ENCODE assay signal across 9 cellular contexts in the genomic region with DNA sequence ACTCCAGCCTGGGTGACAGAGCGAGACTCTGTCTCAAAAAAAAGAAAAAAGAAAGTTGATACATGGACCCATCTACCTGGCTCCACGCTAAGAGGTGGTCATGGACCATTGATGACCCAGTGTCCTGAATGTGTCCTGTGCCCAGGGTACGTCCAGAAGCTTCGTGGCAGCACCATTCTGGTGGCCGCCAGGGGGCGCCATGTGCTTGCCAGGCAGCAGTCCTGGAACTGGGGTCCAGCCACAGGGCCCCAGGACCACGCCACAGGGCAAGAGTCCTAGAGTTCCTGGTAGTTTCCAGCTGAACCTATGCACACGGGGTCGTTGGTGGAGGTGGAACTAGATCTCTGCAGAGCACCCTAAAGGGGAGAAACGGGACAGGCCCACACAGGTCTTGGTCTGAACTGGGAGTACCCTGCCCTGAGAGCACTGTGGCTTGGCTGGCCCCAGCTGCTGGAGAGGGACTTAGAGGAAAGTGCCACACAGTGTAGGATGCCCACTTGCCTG. TPM values are rescaled to one million over a fixed set of nuclear protein-coding genes. Genes with fewer than 3 reads are reported as not detected.
DNase-seq lines count a peak whose midpoint lies in the region; ATAC-seq and TF ChIP-seq lines count a peak whose summit lies in the region.
"Had no signal": no experiment of that assay in that cellular context is flagged by ENCODE, and none has a peak within 500 bp of the region (broad histone marks: within the 10 kb centered on the region; RNA-seq: fewer than 3 reads in every experiment).

No MANE protein-coding gene starts in this region.

- H3K9me3 Mint-ChIP-seq in activated T-cell treated with anti-CD3 and anti-CD28 coated beads, Interleukin-2, amount 50 U/mL, for 4 hours, result no peaks in the 10 kb centered on the region

- no peak overlapping the region for H3K18ac ChIP-seq in neuronal stem cell (ENCODE audit: low read length)

- H3K36me3 Mint-ChIP-seq in activated T-cell treated with anti-CD3 and anti-CD28 coated beads, Interleukin-2, amount 50 U/mL, for 4 hours (ENCODE audit: insufficient read depth), result no peaks in the 10 kb centered on the region

- H3K4me2 ChIP-seq in neuronal stem cell (ENCODE audit: insufficient read depth, low read length, poor library complexity, severe bottlenecking), result no peak overlapping the region

- no peaks in the 10 kb centered on the region for H3K4me1 Mint-ChIP-seq in activated T-cell treated with anti-CD3 and anti-CD28 coated beads, Interleukin-2, amount 50 U/mL, for 4 hours (ENCODE audit: low read depth)

- H3K23ac ChIP-seq in neuronal stem cell (ENCODE audit: low read depth, low read length, poor library complexity), result no peak overlapping the region

- H3K9me3 ChIP-seq in neuronal stem cell (replicated peaks in 1 of 2; ENCODE audit: control insufficient read depth in 2 of 2, insufficient read depth in 1 of 2, low read depth in 1 of 2, low read length in 2 of 2), result peaks cover 0 to 5% of the 10 kb centered on the region in 2 donors

- H2AFZ ChIP-seq in neuronal stem cell (ENCODE audit: low read length), result no peak overlapping the region

- no peaks in the 10 kb centered on the region for H3K4me1 ChIP-seq in neuronal stem cell (ENCODE audit: control insufficient read depth in 2 of 2, insufficient read depth in 1 of 2, low read depth in 1 of 2, low read length in 2 of 2)

- H2BK12ac ChIP-seq in neuronal stem cell (ENCODE audit: low read length), result no peak overlapping the region

- WGBS in neuronal stem cell (ENCODE audit: extremely low coverage in 2 of 2, insufficient read length in 2 of 2, insufficient replicate concordance in 1 of 2), 2 donors, result no CpG with 5 or more reads among the region's 10 CpGs

- peak overlapping the region; percentile 54 for H2BK120ac ChIP-seq in neuronal stem cell (ENCODE audit: low read depth, low read length)

- peak overlapping the region; percentile 42 for H2AK5ac ChIP-seq in neuronal stem cell (ENCODE audit: low read depth, low read length)

- ATAC-seq in activated T-cell treated with anti-CD3 and anti-CD28 coated beads, Interleukin-2, amount 50 U/mL, for 4 hours, result peak; percentile 69 to 80
- no peak for ATAC-seq in GM19397 (IDR thresholded peaks at IDR 0.05; ENCODE audit: unreplicated experiment)

- no peaks in the 10 kb centered on the region for H3K79me1 ChIP-seq in neuronal stem cell (ENCODE audit: low read depth, low read length)

- peak; percentile 29 for DNase-seq in NCI-H146 (lab: John Stamatoyannopoulos, UW)
- no peak for DNase-seq in NCI-H146 treated with DMSO at 0.1 percent for 48 hours (lab: John Stamatoyannopoulos, UW; ENCODE audit: unreplicated experiment)
- peak; percentile 72 for DNase-seq in OCI-M1 (lab: John Stamatoyannopoulos, UW)
- DNase-seq in activated T-cell treated with anti-CD3 and anti-CD28 coated beads, Interleukin-2, amount 50 U/mL, for 4 hours, result peak; percentile 72
- peak; percentile 45 for DNase-seq in fibroblast of mammary gland (ENCODE audit: low read depth)
- peak; percentile 23 for DNase-seq in neuronal stem cell (ENCODE audit: low spot score)
- DNase-seq in stromal cell of bone marrow (ENCODE audit: low read depth), result peak; percentile 14

- no peaks in the 10 kb centered on the region for H3K27me3 ChIP-seq in neuronal stem cell (ENCODE audit: control insufficient read depth in 3 of 3, insufficient read depth in 3 of 3, low read depth in 1 of 3, low read length in 3 of 3)

- TF ChIP-seq CTCF in fibroblast of mammary gland (conservative IDR thresholded peaks at IDR 0.05; ENCODE audit: control insufficient read depth, insufficient read depth, low read depth, low read length), result peak; percentile 72

- no peak overlapping the region for H2BK15ac ChIP-seq in neuronal stem cell (ENCODE audit: low read length)

- H3K4me3 ChIP-seq in fibroblast of mammary gland (ENCODE audit: control insufficient read depth, low read depth, low read length) (no peak overlapping the region), neuronal stem cell (ENCODE audit: low read length in 2 of 2) (no peak overlapping the region)

- H3K4me3 Mint-ChIP-seq in activated T-cell treated with anti-CD3 and anti-CD28 coated beads, Interleukin-2, amount 50 U/mL, for 4 hours, result no peak overlapping the region

- H3K36me3 ChIP-seq in neuronal stem cell (replicated peaks in 1 of 2; ENCODE audit: control insufficient read depth in 2 of 2, insufficient read depth in 2 of 2, low read length in 2 of 2), result no peaks in the 10 kb centered on the region

- no peak overlapping the region for H3K9ac ChIP-seq in neuronal stem cell (ENCODE audit: low read depth, low read length, poor library complexity)

- H4K91ac ChIP-seq in neuronal stem cell (ENCODE audit: low read depth, low read length, poor library complexity), result no peak overlapping the region

- no peak overlapping the region for H2BK5ac ChIP-seq in neuronal stem cell (ENCODE audit: low read length)

- peak overlapping the region; percentile 86 for H4K8ac ChIP-seq in neuronal stem cell (ENCODE audit: low read depth, low read length)

- H3K27ac ChIP-seq in neuronal stem cell (replicated peaks; ENCODE audit: low read length), result no peak overlapping the region

- no peak overlapping the region for H3K14ac ChIP-seq in neuronal stem cell (ENCODE audit: low read length)

- peaks cover 3% of the 10 kb centered on the region for H3K27me3 Mint-ChIP-seq in activated T-cell treated with anti-CD3 and anti-CD28 coated beads, Interleukin-2, amount 50 U/mL, for 4 hours (ENCODE audit: low read depth)

- H3K4ac ChIP-seq in neuronal stem cell (ENCODE audit: low read length), result no peak overlapping the region

RNA-seq across cellular contexts. Expression of a gene that starts 19.9 kb away (rescaled TPM):
- total RNA-seq in activated T-cell treated with anti-CD3 and anti-CD28 coated beads, Interleukin-2, amount 50 U/mL, for 4 hours, result under 1 TPM; 0.18 to 0.63 (median 0.20) TPM
- polyA plus RNA-seq in neuronal stem cell (2013, experiment 1 of 2), result 8.9 TPM
- polyA plus RNA-seq in neuronal stem cell (2013, experiment 2 of 2), result 8.1 TPM

RNA-seq across cellular contexts. Expression of a gene that starts 31.9 kb away (rescaled TPM):
- total RNA-seq in activated T-cell treated with anti-CD3 and anti-CD28 coated beads, Interleukin-2, amount 50 U/mL, for 4 hours, result under 1 TPM in 1 of 3 donors, not detected in 2; 0.20 TPM
- not detected for polyA plus RNA-seq in neuronal stem cell (2013, experiment 1 of 2)
- polyA plus RNA-seq in neuronal stem cell (2013, experiment 2 of 2), result not detected
- total RNA-seq: glomerular endothelial cell had no signal
